ENCODE assay signal across 8 cellular contexts in the genomic region with DNA sequence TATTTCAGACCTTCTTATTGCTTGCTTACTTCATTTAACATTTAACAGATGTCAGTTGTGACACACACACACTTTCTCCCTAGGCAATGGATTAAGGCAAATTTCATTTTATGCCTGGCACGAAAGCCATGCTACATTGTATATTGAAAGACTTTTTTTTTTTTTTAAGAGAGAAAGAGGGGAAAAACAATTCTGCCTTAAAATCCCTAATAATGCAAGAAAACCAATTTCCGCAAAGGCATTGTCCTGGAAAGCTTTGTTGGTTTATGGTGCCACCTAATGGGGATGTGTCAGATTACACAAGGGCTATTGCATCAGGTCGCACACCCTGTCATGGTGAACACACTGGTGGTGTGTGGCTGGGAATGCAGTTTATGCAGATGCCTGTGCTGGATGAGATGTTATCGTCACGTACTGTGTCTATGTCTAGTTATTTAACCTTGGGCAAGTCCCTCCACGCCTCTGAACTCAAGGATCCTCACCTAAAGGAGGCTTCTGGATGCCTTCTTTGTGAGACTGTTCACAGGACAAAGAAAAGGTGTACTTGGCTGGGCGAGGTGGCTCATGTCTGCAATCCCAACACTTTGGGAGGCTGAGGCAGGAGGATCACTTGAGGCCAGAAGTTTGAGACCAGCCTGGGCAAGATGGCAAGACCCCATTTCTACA. TPM values are rescaled to one million over a fixed set of nuclear protein-coding genes. Genes with fewer than 3 reads are reported as not detected.
A peak's percentile ranks its signal among the peaks of the same experiment; 100 is the strongest.
DNase-seq lines count a peak whose midpoint lies in the region; ATAC-seq and TF ChIP-seq lines count a peak whose summit lies in the region.

No MANE protein-coding gene starts in this region.

- intact Hi-C loops in Caco-2 (cut with micrococcal nuclease; ENCODE audit: unreplicated experiment) (loop anchor here (1.0 to 10.0 kb wide), 5 partner anchors 34 to 502 kb away; no protein-coding TSS in a partner anchor), OCI-LY7 (cut with micrococcal nuclease; ENCODE audit: unreplicated experiment) (loop anchor here (1.0 to 2.0 kb wide), 4 partner anchors 118 to 502 kb away; no protein-coding TSS in a partner anchor), esophagus muscularis mucosa (cut with DNase I) (loop anchor here (1.0 to 2.0 kb wide), 2 partner anchors 262 to 282 kb away; no protein-coding TSS in a partner anchor)

- H3K4me3 ChIP-seq in Caco-2 (ENCODE audit: low read depth, low read length) (no peak overlapping the region), OCI-LY7 (ENCODE audit: low read depth, low read length, poor library complexity, severe bottlenecking) (no peak overlapping the region), esophagus muscularis mucosa (peak overlapping the region; percentile 12 to 36 (median 20))

- TF ChIP-seq POLR2A in esophagus muscularis mucosa (IDR thresholded peaks at IDR 0.05; ENCODE audit: low read depth): no peak

- H3K36me3 ChIP-seq in Caco-2 (ENCODE audit: control insufficient read depth, insufficient read depth, low read length) (no peaks in the 10 kb centered on the region), OCI-LY7 (ENCODE audit: insufficient read depth, low read length) (no peaks in the 10 kb centered on the region), esophagus muscularis mucosa (no peaks in the 10 kb centered on the region)

- POLR2A ChIA-PET in Caco-2 (lab: Charles Lee): no interaction called here
- POLR2A ChIA-PET in OCI-LY7 (lab: Charles Lee): interaction anchor here (0.6 to 1.1 kb wide), 2 partner anchors 260 to 286 kb away, joined by 3 to 6 read pairs; a partner anchor contains a TSS

- BruUV-seq in Caco-2 (replicated peaks; lab: Mats Ljungman, UMichigan) (no TSS peak), OCI-LY7 (replicated peaks; lab: Mats Ljungman, UMichigan) (no TSS peak)

- H3K27me3 Mint-ChIP-seq in Caco-2 (ENCODE audit: insufficient read depth, unreplicated experiment) (no peaks in the 10 kb centered on the region), nephron (ENCODE audit: low read depth) (no peaks in the 10 kb centered on the region)

- CTCF ChIA-PET in Caco-2 (lab: Charles Lee): interaction anchor here (1.4 to 2.6 kb wide), 2 partner anchors 260 to 286 kb away, joined by 5 to 16 read pairs; a partner anchor contains a TSS
- CTCF ChIA-PET in OCI-LY7 (lab: Charles Lee; ENCODE audit: unreplicated experiment): no interaction called here

- peak; percentile 83 for TF ChIP-seq CTCF in Caco-2 (IDR thresholded peaks at IDR 0.05; ENCODE audit: insufficient read depth in 1 of 2, low read depth in 1 of 2, low read length in 1 of 2, severe bottlenecking in 1 of 2, unreplicated experiment in 1 of 2)
- peak; percentile 97 for TF ChIP-seq CTCF in OCI-LY7 (conservative IDR thresholded peaks at IDR 0.05; ENCODE audit: low read length)
- TF ChIP-seq CTCF in esophagus muscularis mucosa (IDR thresholded peaks at IDR 0.05): peak; percentile 82 to 94 (median 91)
- TF ChIP-seq CTCF in nephron (IDR thresholded peaks at IDR 0.05; ENCODE audit: unreplicated experiment in 3 of 3): peak; percentile 90 to 96 (median 93)

- peak overlapping the region; percentile 11; the same call in 1 of the 2 replicates for H3K4me2 ChIP-seq in OCI-LY7 (ENCODE audit: low read length)

- H2AFZ ChIP-seq in OCI-LY7 (ENCODE audit: low read length): peak overlapping the region; percentile 97

- ATAC-seq in GM21360 (IDR thresholded peaks at IDR 0.05; ENCODE audit: unreplicated experiment): peak; percentile 93

- H3K9me3 ChIP-seq in Caco-2 (no peaks in the 10 kb centered on the region), OCI-LY7 (ENCODE audit: low read length) (0 out of 2 replicates have a peak, but pooled peaks cover 6% of the 10 kb centered on the region), esophagus muscularis mucosa (no peaks in the 10 kb centered on the region)

- no peaks in the 10 kb centered on the region for H3K9me2 ChIP-seq in OCI-LY7 (ENCODE audit: insufficient read depth, low read length)

- H3K27ac Mint-ChIP-seq in Caco-2 (ENCODE audit: unreplicated experiment) (peak overlapping the region; percentile 83), nephron (peak overlapping the region; percentile 25 to 78 (median 58))

- peaks cover 11% of the 10 kb centered on the region for H3K9me3 Mint-ChIP-seq in Caco-2 (ENCODE audit: unreplicated experiment)
- no peaks in the 10 kb centered on the region for H3K9me3 Mint-ChIP-seq in nephron

- H4K20me1 ChIP-seq in OCI-LY7 (ENCODE audit: insufficient read depth, low read length): no peaks in the 10 kb centered on the region

- H3K4me1 Mint-ChIP-seq in Caco-2 (ENCODE audit: low read depth, unreplicated experiment) (peaks cover 8% of the 10 kb centered on the region), nephron (peaks cover 5% of the 10 kb centered on the region)

- DNase-seq in Caco-2 (peak; percentile 80 to 85), HUDEP-2 (lab: John Stamatoyannopoulos, UW; ENCODE audit: unreplicated experiment in 76 of 76) (peak in 72 of 76 experiments; percentile 10 to 85 (median 62)), OCI-LY7 (ENCODE audit: low spot score) (peak; percentile 92), activated T-cell treated with anti-CD3 and anti-CD28 coated beads for 1 hour (ENCODE audit: low read depth) (peak; percentile 55), esophagus muscularis mucosa (ENCODE audit: extremely low spot score) (peak; percentile 93)
- DNase-seq in stimulated activated naive CD4-positive, alpha-beta T cell treated with Interleukin-2 at 50 U/mL for 16 hours (lab: John Stamatoyannopoulos, UW): peak; percentile 59

- TF ChIP-seq EP300 in esophagus muscularis mucosa (IDR thresholded peaks at IDR 0.05): no peak

- peaks cover 7% of the 10 kb centered on the region; the same call in 1 of the 2 replicates for H3K4me1 ChIP-seq in Caco-2
- peaks cover 17% of the 10 kb centered on the region for H3K4me1 ChIP-seq in OCI-LY7 (ENCODE audit: insufficient read depth, low read length, poor library complexity, severe bottlenecking)
- peaks cover 9 to 14% (median 11%) of the 10 kb centered on the region in 4 donors for H3K4me1 ChIP-seq in esophagus muscularis mucosa

- H3K27ac ChIP-seq in OCI-LY7 (ENCODE audit: low read depth, low read length, poor library complexity, severe bottlenecking) (no peak overlapping the region), esophagus muscularis mucosa (replicated peaks in 1 of 4) (no peak overlapping the region)

- no peaks in the 10 kb centered on the region for H3K36me3 Mint-ChIP-seq in Caco-2 (ENCODE audit: insufficient read depth, unreplicated experiment)
- no peaks in the 10 kb centered on the region for H3K36me3 Mint-ChIP-seq in nephron (ENCODE audit: low read depth)

- H3K4me3 Mint-ChIP-seq in Caco-2 (ENCODE audit: unreplicated experiment) (no peak overlapping the region), nephron (peak overlapping the region; percentile 64 to 69 (median 67))

- H3K27me3 ChIP-seq in Caco-2 (replicated peaks; ENCODE audit: control insufficient read depth, insufficient read depth, low read length): no peaks in the 10 kb centered on the region
- H3K27me3 ChIP-seq in esophagus muscularis mucosa: no peaks in the 10 kb centered on the region

- H3K79me2 ChIP-seq in OCI-LY7 (ENCODE audit: insufficient read depth, low read depth, low read length): no peaks in the 10 kb centered on the region

- WGBS in esophagus muscularis mucosa: 13% methylated on average over 7 of the region's 7 CpGs

RNA-seq across cellular contexts. Expression of a gene that starts 37.3 kb away (rescaled TPM):
- total RNA-seq in Caco-2 (2022) (8.3 and 10.2 TPM in 2 replicates), OCI-LY7 (2022) (138 and 152 TPM in 2 replicates), esophagus muscularis mucosa (100 to 1,000 TPM in 2 of 4 donors, 10 to 100 TPM in 2; 79.7 to 142 (median 104) TPM)
- 76.6 and 81.8 TPM in 2 replicates for total RNA-seq in OCI-LY7 (2014; rRNA removed; shearing (Covaris generic))

RNA-seq across cellular contexts. Expression of a gene that starts 54.4 kb away (rescaled TPM):
- not detected in 2 replicates for total RNA-seq in Caco-2 (2022)
- total RNA-seq in OCI-LY7 (2014; rRNA removed; shearing (Covaris generic)): not detected in 2 replicates
- total RNA-seq in OCI-LY7 (2022): not detected in 2 replicates
- total RNA-seq in esophagus muscularis mucosa: not detected

Comparison
In these comparisons a context has a peak if more than half of its experiments do, and no peak if none do; other contexts are left out.
1. H3K4me3 ChIP-seq: peak in esophagus muscularis mucosa (4 of 4); none in Caco-2 (single experiment) and OCI-LY7 (single experiment).
2. Peak in every context shown above with its lines, with median percentiles within 50 percentile points of each other: DNase-seq and CTCF ChIP-seq.